ENCODE assay signal across 27 cellular contexts in the genomic region with DNA sequence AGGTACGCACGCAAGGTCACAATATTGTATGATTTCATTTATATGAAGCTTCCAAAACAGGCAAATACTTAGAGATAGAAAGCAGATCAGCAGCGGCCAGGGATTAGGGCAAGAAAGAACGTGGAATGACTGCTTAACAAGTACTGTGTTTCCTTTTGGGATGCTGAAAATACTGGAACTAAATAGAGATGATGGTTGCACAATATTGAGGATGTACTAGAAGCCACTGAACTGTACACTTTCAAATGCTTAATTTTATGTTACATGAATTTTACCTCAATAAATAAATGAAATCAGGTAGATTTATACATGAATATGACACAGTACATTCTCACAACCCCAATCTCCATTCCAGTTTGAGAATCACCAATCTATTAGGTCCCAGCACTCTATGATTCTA.
"Had no signal": no experiment of that assay in that cellular context is flagged by ENCODE, and none has a peak within 500 bp of the region (broad histone marks: within the 10 kb centered on the region; RNA-seq: fewer than 3 reads in every experiment).

No MANE protein-coding gene starts in this region.

- H3K9ac ChIP-seq: neural progenitor cell, parathyroid adenoma had no signal

- H3K27ac ChIP-seq: hepatocyte, left ventricle myocardium inferior, neural progenitor cell, neutrophil, parathyroid adenoma, skin epidermis, stomach, testis, thyroid gland, transverse colon, upper lobe of left lung, vagina had no signal

- H3K4me1 ChIP-seq: neural progenitor cell, parathyroid adenoma had no signal

- H3K27me3 ChIP-seq: hepatocyte, neural progenitor cell, neutrophil, stomach, testis, thyroid gland, transverse colon, upper lobe of left lung, vagina had no signal

- H3K36me3 ChIP-seq: neural progenitor cell, thyroid gland had no signal

- H3K4me2 ChIP-seq: hepatocyte, neural progenitor cell had no signal

- H3K9me3 ChIP-seq: left ventricle myocardium inferior, neutrophil, stomach, testis, thyroid gland, transverse colon, upper lobe of left lung, vagina had no signal

- ATAC-seq: naive thymus-derived CD4-positive, alpha-beta T cell; right cardiac atrium; sciatic nerve; stimulated activated naive B cell treated with anti-CD40 and anti-IgM and Interleukin-4, amounts not matched to agents 10 μg/mL and 1 μg/mL and 100 μg/mL, for 72 hours; stimulated activated naive CD8-positive, alpha-beta T cell treated with anti-CD3 and anti-CD28 coated beads, Interleukin-15, Interleukin-2, amounts not matched to agents 100 U/mL and 50 U/mL, for 24 hours had no signal

- H2AFZ ChIP-seq: hepatocyte, neural progenitor cell, parathyroid adenoma had no signal

- DNase-seq: islet precursor cell; left ventricle myocardium inferior; mesendoderm; naive thymus-derived CD4-positive, alpha-beta T cell; nephron progenitor cell; occipital lobe; retina; right cardiac atrium; stimulated activated CD4-positive, alpha-beta T cell treated with anti-CD3 and anti-CD28 coated beads, Interleukin-12 subunit alpha, Interleukin-12 subunit beta, amount 100 ng/mL, for 4 hours; stimulated activated CD4-positive, alpha-beta T cell treated with anti-CD3 and anti-CD28 coated beads, Interleukin-15, amount 100 ng/mL, for 24 hours; stimulated activated CD4-positive, alpha-beta T cell treated with anti-CD3 and anti-CD28 coated beads, Interleukin-2, amount 100 ng/mL, for 24 hours; stimulated activated CD4-positive, alpha-beta T cell treated with anti-CD3 and anti-CD28 coated beads, Interleukin-4, amount 100 ng/mL, for 1 hour; stimulated activated naive B cell treated with anti-CD40 and anti-IgM and Interleukin-4, amounts not matched to agents 10 μg/mL and 1 μg/mL and 100 μg/mL, for 72 hours; stimulated activated naive CD8-positive, alpha-beta T cell treated with anti-CD3 and anti-CD28 coated beads, Interleukin-15, Interleukin-2, amounts not matched to agents 100 U/mL and 50 U/mL, for 24 hours; stomach; testis; thyroid gland; transverse colon; upper lobe of left lung had no signal

- H3K4me3 ChIP-seq: hepatocyte, left ventricle myocardium inferior, lung, neural progenitor cell, skin epidermis, stomach, testis, thyroid gland, transverse colon, upper lobe of left lung, vagina had no signal
